In genomic region chr1:223023863-223024262, GRCh38 we compare ENCODE assay signal across 16 cellular contexts.
"Had no signal": no experiment of that assay in that cellular context is flagged by ENCODE, and none has a peak within 500 bp of the region (broad histone marks: within the 10 kb centered on the region; RNA-seq: fewer than 3 reads in every experiment).

No MANE protein-coding gene starts in this region.

- H3K9me3 Mint-ChIP-seq: natural killer cell; T-helper 2 cell treated with Interferon-gamma antibody and Interleukin-4, amounts not matched to agents 5 μg/mL and 100 μg/mL, for 36 hours had no signal

- H3K27me3 ChIP-seq: dorsolateral prefrontal cortex, esophagus squamous epithelium, stomach had no signal

- DNase-seq: activated effector memory CD4-positive, alpha-beta T cell treated with anti-CD3 and anti-CD28 coated beads, Interleukin-2, amount 50 U/mL, for 16 hours; activated T-cell treated with anti-CD3 and anti-CD28 coated beads, Interleukin-2, amount 50 U/mL, for 1 hour; amygdala; dorsolateral prefrontal cortex; esophagus squamous epithelium; foreskin fibroblast; glutamatergic neuron; mucosa of descending colon; natural killer cell; stimulated activated CD4-positive, alpha-beta T cell treated with anti-CD3 and anti-CD28 coated beads, Interleukin-15, amount 100 ng/mL, for 24 hours; stomach; SW 1271 had no signal

- H3K4me3 ChIP-seq: dorsolateral prefrontal cortex, esophagus squamous epithelium, lung, mucosa of descending colon, stomach, thoracic aorta had no signal

- H3K36me3 ChIP-seq: esophagus squamous epithelium, stomach, thoracic aorta had no signal

- H3K27ac Mint-ChIP-seq: activated naive CD4-positive, alpha-beta T cell treated with anti-CD3 and anti-CD28 coated beads, Interleukin-2, amount 50 U/mL, for 72 hours; natural killer cell; T-helper 2 cell treated with Interferon-gamma antibody and Interleukin-4, amounts not matched to agents 5 μg/mL and 100 μg/mL, for 36 hours had no signal

- H3K36me3 Mint-ChIP-seq: activated naive CD4-positive, alpha-beta T cell treated with anti-CD3 and anti-CD28 coated beads, Interleukin-2, amount 50 U/mL, for 72 hours; natural killer cell had no signal

- H3K27ac ChIP-seq: dorsolateral prefrontal cortex, thoracic aorta had no signal

- H3K4me3 Mint-ChIP-seq: natural killer cell; T-helper 2 cell treated with Interferon-gamma antibody and Interleukin-4, amounts not matched to agents 5 μg/mL and 100 μg/mL, for 36 hours had no signal

- H3K9me3 ChIP-seq: mucosa of descending colon, thoracic aorta had no signal
